Comparison of ENCODE assay signal across 27 cellular contexts in the genomic region with DNA sequence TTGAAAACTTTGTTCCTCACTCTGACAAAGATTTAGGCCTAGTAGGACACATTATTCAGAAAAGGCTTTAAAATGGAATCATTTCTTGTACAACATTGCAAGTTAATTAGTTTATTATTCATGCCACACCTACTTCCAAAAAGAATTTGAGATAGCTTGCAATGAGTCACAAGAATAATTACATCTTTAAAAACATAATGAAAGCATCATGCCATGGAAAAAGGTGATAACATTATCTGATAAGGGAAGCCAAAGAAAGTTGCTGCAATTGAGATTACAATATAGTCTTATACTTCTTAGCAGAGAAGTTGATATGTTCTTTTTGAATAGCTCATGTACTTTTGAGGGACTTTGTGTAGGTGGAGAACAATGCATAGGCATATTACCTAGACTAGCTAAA.
"Had no signal": no experiment of that assay in that cellular context is flagged by ENCODE, and none has a peak within 500 bp of the region (broad histone marks: within the 10 kb centered on the region; RNA-seq: fewer than 3 reads in every experiment).

No MANE protein-coding gene starts in this region.

- H3K36me3 Mint-ChIP-seq: immature natural killer cell; naive thymus-derived CD8-positive, alpha-beta T cell; stimulated activated memory B cell treated with anti-CD40 and anti-IgM and Interleukin-4, amounts not matched to agents 10 μg/mL and 1 μg/mL and 100 μg/mL, for 72 hours had no signal

- H3K4me3 ChIP-seq: coronary artery, esophagus muscularis mucosa, heart right ventricle, prostate gland, right atrium auricular region, spleen, transverse colon, upper lobe of right lung, uterus had no signal

- H3K36me3 ChIP-seq: esophagus muscularis mucosa, heart right ventricle, prostate gland, right atrium auricular region, spleen, transverse colon, upper lobe of right lung, uterus had no signal

- FAIRE-seq: endothelial cell of umbilical vein had no signal

- H3K4me1 ChIP-seq: esophagus muscularis mucosa, prostate gland, spleen, upper lobe of right lung, uterus had no signal

- ATAC-seq: foreskin keratinocyte; heart right ventricle; naive thymus-derived CD8-positive, alpha-beta T cell; sciatic nerve; stimulated activated memory B cell treated with anti-CD40 and anti-IgM and Interleukin-4, amounts not matched to agents 10 μg/mL and 1 μg/mL and 100 μg/mL, for 72 hours; stimulated activated naive CD8-positive, alpha-beta T cell treated with anti-CD3 and anti-CD28 coated beads, Interleukin-15, Interleukin-2, amounts not matched to agents 100 U/mL and 50 U/mL, for 24 hours; upper lobe of right lung had no signal

- H3K4me1 Mint-ChIP-seq: immature natural killer cell; naive thymus-derived CD8-positive, alpha-beta T cell; nephron progenitor cell; stimulated activated memory B cell treated with anti-CD40 and anti-IgM and Interleukin-4, amounts not matched to agents 10 μg/mL and 1 μg/mL and 100 μg/mL, for 72 hours had no signal

- H3K9me3 Mint-ChIP-seq: nephron progenitor cell had no signal

- H3K27me3 ChIP-seq: esophagus muscularis mucosa, foreskin keratinocyte, heart right ventricle, right atrium auricular region, spleen, transverse colon, upper lobe of right lung, uterus had no signal

- H3K27ac Mint-ChIP-seq: immature natural killer cell; nephron progenitor cell; stimulated activated memory B cell treated with anti-CD40 and anti-IgM and Interleukin-4, amounts not matched to agents 10 μg/mL and 1 μg/mL and 100 μg/mL, for 72 hours had no signal

- DNase-seq: dermis blood vessel endothelial cell; effector memory CD4-positive, alpha-beta T cell; foreskin keratinocyte; glutamatergic neuron; heart right ventricle; immature natural killer cell; islet precursor cell; kidney glomerular epithelial cell; mesenchymal stem cell; midbrain; naive thymus-derived CD8-positive, alpha-beta T cell; nephron progenitor cell; nucleus accumbens; spleen; stimulated activated CD4-positive, alpha-beta T cell treated with anti-CD3 and anti-CD28 coated beads, Interleukin-4, amount 100 ng/mL, for 4 hours; stimulated activated naive CD8-positive, alpha-beta T cell treated with anti-CD3 and anti-CD28 coated beads, Interleukin-15, Interleukin-2, amounts not matched to agents 100 U/mL and 50 U/mL, for 24 hours; substantia nigra; transverse colon; upper lobe of right lung; uterus had no signal

- H3K4me3 Mint-ChIP-seq: immature natural killer cell; naive thymus-derived CD8-positive, alpha-beta T cell; nephron progenitor cell; stimulated activated memory B cell treated with anti-CD40 and anti-IgM and Interleukin-4, amounts not matched to agents 10 μg/mL and 1 μg/mL and 100 μg/mL, for 72 hours had no signal

- H3K9me3 ChIP-seq: esophagus muscularis mucosa, prostate gland, right atrium auricular region, transverse colon, upper lobe of right lung, uterus had no signal

- H3K27me3 Mint-ChIP-seq: naive thymus-derived CD8-positive, alpha-beta T cell; stimulated activated memory B cell treated with anti-CD40 and anti-IgM and Interleukin-4, amounts not matched to agents 10 μg/mL and 1 μg/mL and 100 μg/mL, for 72 hours had no signal

- H3K27ac ChIP-seq: coronary artery, esophagus muscularis mucosa, prostate gland, spleen, transverse colon, upper lobe of right lung, uterus had no signal
